Comparison of ENCODE assay signal across 19 cellular contexts in genomic region chr5:88244686-88245085, GRCh38. TPM values are rescaled to one million over a fixed set of nuclear protein-coding genes. Genes with fewer than 3 reads are reported as not detected.
DNase-seq lines count a peak whose midpoint lies in the region; ATAC-seq and TF ChIP-seq lines count a peak whose summit lies in the region.
"Had no signal": no experiment of that assay in that cellular context is flagged by ENCODE, and none has a peak within 500 bp of the region (broad histone marks: within the 10 kb centered on the region; RNA-seq: fewer than 3 reads in every experiment).

No MANE protein-coding gene starts in this region.

- WGBS in aorta, 2 donors = 89 to 90% methylated on average over 2 of the region's 2 CpGs

- H3K79me2 ChIP-seq in Loucy (ENCODE audit: insufficient read depth, low read length) = peaks cover 89% of the 10 kb centered on the region

- peaks cover 30% of the 10 kb centered on the region for H3K4me1 ChIP-seq in Loucy (ENCODE audit: insufficient read depth, low read length, poor library complexity, severe bottlenecking)
- H3K4me1 ChIP-seq in aorta (ENCODE audit: control insufficient read depth in 1 of 2, insufficient read depth in 2 of 2, low read length in 2 of 2) = no peaks in the 10 kb centered on the region

- peak overlapping the region; percentile 65 for H3K4me2 ChIP-seq in Loucy (ENCODE audit: low read depth, low read length, poor library complexity, severe bottlenecking)

- 0 out of 2 replicates have a peak, but pooled peaks cover 4% of the 10 kb centered on the region for H3F3A ChIP-seq in Loucy (ENCODE audit: low read depth)

- ATAC-seq in aorta (ENCODE audit: low FRiP score) = no peak
- ATAC-seq: left colon; naive thymus-derived CD8-positive, alpha-beta T cell; right cardiac atrium had no signal

- intact Hi-C loops in aorta (cut with DNase I) = no loop called here

- peaks cover 4% of the 10 kb centered on the region for H4K20me1 ChIP-seq in Loucy (ENCODE audit: insufficient read depth, low read length, poor library complexity, severe bottlenecking)

- H3K27ac Mint-ChIP-seq in mesothelial cell of epicardium = peak overlapping the region; percentile 78
- no peak overlapping the region for H3K27ac Mint-ChIP-seq in activated CD4-positive, alpha-beta T cell treated with anti-CD3 and anti-CD28 coated beads, Interleukin-2, amount 10 ng/mL, durations not matched to agents 7 days and 5 days
- H3K27ac Mint-ChIP-seq: naive thymus-derived CD8-positive, alpha-beta T cell had no signal

- DNase-seq in ELR (ENCODE audit: low read depth) = peak; percentile 32
- DNase-seq in choroid plexus epithelial cell (ENCODE audit: low read depth) = peak; percentile 39
- no peak for DNase-seq in mesothelial cell of epicardium (ENCODE audit: low spot score in 2 of 2, unreplicated experiment in 2 of 2)
- DNase-seq in aorta = no peak
- DNase-seq in NCI-H187 (lab: John Stamatoyannopoulos, UW) = no peak
- no peak for DNase-seq in activated CD4-positive, alpha-beta T cell treated with anti-CD3 and anti-CD28 coated beads, Interleukin-2, amount 10 ng/mL, durations not matched to agents 7 days and 5 days
- DNase-seq: activated CD4-positive, alpha-beta T cell treated with anti-CD3 and anti-CD28 coated beads, Interleukin-2, amount 50 U/mL, for 1 hour; activated CD8-positive, alpha-beta memory T cell treated with anti-CD3 and anti-CD28 coated beads, Interleukin-2, amount 50 U/mL, for 4 hours; dorsolateral prefrontal cortex; erythroblast; GM23248; left colon; MG63; naive thymus-derived CD8-positive, alpha-beta T cell; NCI-H1436 treated with DMSO at 0.1 percent for 48 hours; right cardiac atrium; SIG-M5; stimulated activated CD4-positive, alpha-beta T cell treated with anti-CD3 and anti-CD28 coated beads, Interleukin-15, amount 100 ng/mL, for 24 hours had no signal

- no peaks in the 10 kb centered on the region for H3K27me3 Mint-ChIP-seq in mesothelial cell of epicardium (ENCODE audit: low read depth)
- no peaks in the 10 kb centered on the region for H3K27me3 Mint-ChIP-seq in activated CD4-positive, alpha-beta T cell treated with anti-CD3 and anti-CD28 coated beads, Interleukin-2, amount 10 ng/mL, durations not matched to agents 7 days and 5 days
- H3K27me3 Mint-ChIP-seq: naive thymus-derived CD8-positive, alpha-beta T cell had no signal

- H3K9ac ChIP-seq in Loucy (ENCODE audit: low read depth, low read length, poor library complexity, severe bottlenecking) = no peak overlapping the region
- H3K9ac ChIP-seq: GM23248 had no signal

- no peak overlapping the region for H3K4me3 ChIP-seq in Loucy (ENCODE audit: low read length, poor library complexity, severe bottlenecking)
- H3K4me3 ChIP-seq in choroid plexus epithelial cell (ENCODE audit: low read depth, low read length) = no peak overlapping the region
- no peak overlapping the region for H3K4me3 ChIP-seq in aorta (ENCODE audit: low read length in 2 of 2)
- H3K4me3 ChIP-seq: dorsolateral prefrontal cortex, GM23248, MG63 had no signal

- H3K9me3 ChIP-seq in Loucy (ENCODE audit: insufficient read depth, low read depth, low read length) (no peaks in the 10 kb centered on the region), aorta (ENCODE audit: control insufficient read depth, low read length) (no peaks in the 10 kb centered on the region)
- H3K9me3 ChIP-seq: MG63 had no signal

- no peak for TF ChIP-seq CTCF in Loucy (conservative IDR thresholded peaks at IDR 0.05; ENCODE audit: low read length)
- TF ChIP-seq CTCF in choroid plexus epithelial cell (conservative IDR thresholded peaks at IDR 0.05; ENCODE audit: low read depth, low read length) = no peak
- no peak for TF ChIP-seq CTCF in mesothelial cell of epicardium (IDR thresholded peaks at IDR 0.05; ENCODE audit: unreplicated experiment)

- peaks cover 7% of the 10 kb centered on the region for H3K4me1 Mint-ChIP-seq in mesothelial cell of epicardium
- peaks cover 13% of the 10 kb centered on the region for H3K4me1 Mint-ChIP-seq in activated CD4-positive, alpha-beta T cell treated with anti-CD3 and anti-CD28 coated beads, Interleukin-2, amount 10 ng/mL, durations not matched to agents 7 days and 5 days

- POLR2A ChIA-PET in activated CD4-positive, alpha-beta T cell treated with anti-CD3 and anti-CD28 coated beads, Interleukin-2, amount 10 ng/mL, durations not matched to agents 7 days and 5 days (lab: Charles Lee) = no interaction called here

- CTCF ChIA-PET in activated CD4-positive, alpha-beta T cell treated with anti-CD3 and anti-CD28 coated beads, Interleukin-2, amount 10 ng/mL, durations not matched to agents 7 days and 5 days (lab: Charles Lee) = interaction anchor here (0.6 kb wide), 1 partner anchor 46 kb away, joined by 4 read pairs; no protein-coding TSS in a partner anchor

- peaks cover 6% of the 10 kb centered on the region for H3K9me3 Mint-ChIP-seq in mesothelial cell of epicardium
- no peaks in the 10 kb centered on the region for H3K9me3 Mint-ChIP-seq in activated CD4-positive, alpha-beta T cell treated with anti-CD3 and anti-CD28 coated beads, Interleukin-2, amount 10 ng/mL, durations not matched to agents 7 days and 5 days
- H3K9me3 Mint-ChIP-seq: naive thymus-derived CD8-positive, alpha-beta T cell had no signal

- H3K36me3 ChIP-seq in Loucy (ENCODE audit: insufficient read depth, low read length) (peaks cover 7% of the 10 kb centered on the region), aorta (ENCODE audit: control insufficient read depth in 1 of 2, insufficient read depth in 2 of 2, low read length in 1 of 2) (no peaks in the 10 kb centered on the region)

- H3K36me3 Mint-ChIP-seq in mesothelial cell of epicardium = no peaks in the 10 kb centered on the region
- H3K36me3 Mint-ChIP-seq in activated CD4-positive, alpha-beta T cell treated with anti-CD3 and anti-CD28 coated beads, Interleukin-2, amount 10 ng/mL, durations not matched to agents 7 days and 5 days (ENCODE audit: low read depth) = peaks cover 11% of the 10 kb centered on the region

- H3K27me3 ChIP-seq in Loucy (ENCODE audit: insufficient read depth, low read length, poor library complexity, severe bottlenecking) (no peaks in the 10 kb centered on the region), aorta (ENCODE audit: control insufficient read depth in 1 of 2, insufficient read depth in 2 of 2, low read length in 1 of 2) (no peaks in the 10 kb centered on the region)
- H3K27me3 ChIP-seq: dorsolateral prefrontal cortex, MG63 had no signal

- no peak overlapping the region for H2AFZ ChIP-seq in Loucy (ENCODE audit: low read length)
- H2AFZ ChIP-seq: GM23248 had no signal

- no peaks in the 10 kb centered on the region for H3K9me2 ChIP-seq in Loucy (replicated peaks; ENCODE audit: low read depth, low read length)

- no peak overlapping the region for H3K27ac ChIP-seq in aorta (ENCODE audit: low read depth in 1 of 2, low read length in 2 of 2)
- H3K27ac ChIP-seq: dorsolateral prefrontal cortex, GM23248 had no signal

- H3K4me3 Mint-ChIP-seq in mesothelial cell of epicardium = no peak overlapping the region
- no peak overlapping the region for H3K4me3 Mint-ChIP-seq in activated CD4-positive, alpha-beta T cell treated with anti-CD3 and anti-CD28 coated beads, Interleukin-2, amount 10 ng/mL, durations not matched to agents 7 days and 5 days
- H3K4me3 Mint-ChIP-seq: naive thymus-derived CD8-positive, alpha-beta T cell had no signal

RNA-seq across cellular contexts. Expression of gene TMEM161B, which starts 24.0 kb away (rescaled TPM):
- total RNA-seq in mesothelial cell of epicardium (20.3 to 29.5 TPM (median 23.1 TPM) in 3 replicates), aorta (10 to 100 TPM; 15.9 to 18.8 TPM)
- 1 to 10 TPM; 5.3 to 9.7 TPM for polyA plus RNA-seq in aorta
- total RNA-seq in activated CD4-positive, alpha-beta T cell treated with anti-CD3 and anti-CD28 coated beads, Interleukin-2, amount 10 ng/mL, durations not matched to agents 7 days and 5 days = 10 to 100 TPM; 23.0 to 24.0 TPM

Comparison
In these comparisons a context has a peak if more than half of its experiments do, and no peak if none do; other contexts are left out.
1. DNase-seq: peak in ELR (single experiment) and choroid plexus epithelial cell (single experiment); none in mesothelial cell of epicardium (0 of 2), aorta (0 of 2), NCI-H187 (0 of 2) and activated CD4-positive, alpha-beta T cell treated with anti-CD3 and anti-CD28 coated beads, Interleukin-2, amount 10 ng/mL, durations not matched to agents 7 days and 5 days (single experiment).